Comparison of ENCODE assay signal across 9 cellular contexts in genomic region chr7:94295805-94296204, GRCh38.
DNase-seq lines count a peak whose midpoint lies in the region; ATAC-seq and TF ChIP-seq lines count a peak whose summit lies in the region.
"Had no signal": no experiment of that assay in that cellular context is flagged by ENCODE, and none has a peak within 500 bp of the region (broad histone marks: within the 10 kb centered on the region; RNA-seq: fewer than 3 reads in every experiment).

No MANE protein-coding gene starts in this region.

- peaks cover 30% of the 10 kb centered on the region for H3K27me3 ChIP-seq in OCI-LY3 (ENCODE audit: low read depth, low read length)
- H3K27me3 ChIP-seq: SJCRH30 had no signal

- no peaks in the 10 kb centered on the region for H3K9me3 ChIP-seq in OCI-LY3 (ENCODE audit: insufficient read depth, low read length)
- H3K9me3 ChIP-seq: SJCRH30 had no signal

- H3K79me2 ChIP-seq in OCI-LY3 (ENCODE audit: low read length) = no peaks in the 10 kb centered on the region

- ATAC-seq in GM19324 (IDR thresholded peaks at IDR 0.05; ENCODE audit: low FRiP score, unreplicated experiment) = no peak
- ATAC-seq in naive thymus-derived CD8-positive, alpha-beta T cell = no peak

- no peaks in the 10 kb centered on the region for H4K20me1 ChIP-seq in OCI-LY3 (ENCODE audit: insufficient read depth, low read length)

- H3K4me2 ChIP-seq in OCI-LY3 (ENCODE audit: low read length) = no peak overlapping the region

- peak; percentile 34 for TF ChIP-seq CTCF in OCI-LY3 (IDR thresholded peaks at IDR 0.05; ENCODE audit: low read depth, low read length)
- peak; percentile 74 for TF ChIP-seq CTCF in fibroblast of the aortic adventitia (IDR thresholded peaks at IDR 0.05; ENCODE audit: insufficient read depth, low read length)
- TF ChIP-seq CTCF in retinal pigment epithelial cell (conservative IDR thresholded peaks at IDR 0.05; ENCODE audit: low read depth, low read length) = peak; percentile 65

- H3K27me3 Mint-ChIP-seq in naive thymus-derived CD8-positive, alpha-beta T cell = peaks cover 7 to 23% (median 14%) of the 10 kb centered on the region in 5 donors

- H3K36me3 ChIP-seq in OCI-LY3 (replicated peaks; ENCODE audit: low read depth, low read length) = no peaks in the 10 kb centered on the region
- H3K36me3 ChIP-seq: SJCRH30 had no signal

- H3K9me3 Mint-ChIP-seq in naive thymus-derived CD8-positive, alpha-beta T cell = no peaks in the 10 kb centered on the region

- no peak overlapping the region for H3K4me3 Mint-ChIP-seq in naive thymus-derived CD8-positive, alpha-beta T cell

- no peak overlapping the region for H3K9ac ChIP-seq in OCI-LY3 (ENCODE audit: low read length)

- H3K36me3 Mint-ChIP-seq in naive thymus-derived CD8-positive, alpha-beta T cell = no peaks in the 10 kb centered on the region

- DNase-seq in EL (peak; percentile 82), fibroblast of the aortic adventitia (ENCODE audit: low read depth) (peak; percentile 94), retinal pigment epithelial cell (ENCODE audit: low read depth) (no peak), GM19240 (ENCODE audit: insufficient read length, low spot score) (no peak), NCI-H128 (lab: John Stamatoyannopoulos, UW; ENCODE audit: unreplicated experiment) (no peak)
- DNase-seq in naive thymus-derived CD8-positive, alpha-beta T cell = no peak

- H3K27ac ChIP-seq in OCI-LY3 (ENCODE audit: low read length) = no peak overlapping the region
- H3K27ac ChIP-seq: SJCRH30 had no signal

- H3K4me3 ChIP-seq in OCI-LY3 (ENCODE audit: low read length) (no peak overlapping the region), fibroblast of the aortic adventitia (ENCODE audit: low read depth, low read length) (peak overlapping the region; percentile 65), retinal pigment epithelial cell (ENCODE audit: low read length) (no peak overlapping the region)
- H3K4me3 ChIP-seq: SJCRH30 had no signal

- H3K4me1 Mint-ChIP-seq in naive thymus-derived CD8-positive, alpha-beta T cell = no peaks in the 10 kb centered on the region

- H3K27ac Mint-ChIP-seq in naive thymus-derived CD8-positive, alpha-beta T cell = no peak overlapping the region

- POLR2A ChIA-PET in naive thymus-derived CD8-positive, alpha-beta T cell (lab: Charles Lee) = no interaction called here

- peaks cover 6% of the 10 kb centered on the region for H3K4me1 ChIP-seq in OCI-LY3 (ENCODE audit: low read length)

- no peak overlapping the region for H2AFZ ChIP-seq in OCI-LY3 (ENCODE audit: low read depth, low read length)

Comparison
In these comparisons a context has a peak if more than half of its experiments do, and no peak if none do; other contexts are left out.
1. DNase-seq: peak in EL (single experiment) and fibroblast of the aortic adventitia (single experiment); none in retinal pigment epithelial cell (single experiment), GM19240 (single experiment), NCI-H128 (single experiment) and naive thymus-derived CD8-positive, alpha-beta T cell (0 of 10).
2. Peak in every context shown above with its lines, with median percentiles within 50 percentile points of each other: CTCF ChIP-seq.